In genomic region chr19:1901940-1902404, GRCh38 we compare ENCODE assay signal across 1 cellular context.
TF ChIP-seq lines count a peak whose summit lies in the region.

No MANE protein-coding gene starts in this region.

TF ChIP-seq in HepG2, 621 proteins besides CTCF, POLR2A, EP300 and RAD21 (continued from another document and continues in another):
- TF ChIP-seq, protein P1, sequence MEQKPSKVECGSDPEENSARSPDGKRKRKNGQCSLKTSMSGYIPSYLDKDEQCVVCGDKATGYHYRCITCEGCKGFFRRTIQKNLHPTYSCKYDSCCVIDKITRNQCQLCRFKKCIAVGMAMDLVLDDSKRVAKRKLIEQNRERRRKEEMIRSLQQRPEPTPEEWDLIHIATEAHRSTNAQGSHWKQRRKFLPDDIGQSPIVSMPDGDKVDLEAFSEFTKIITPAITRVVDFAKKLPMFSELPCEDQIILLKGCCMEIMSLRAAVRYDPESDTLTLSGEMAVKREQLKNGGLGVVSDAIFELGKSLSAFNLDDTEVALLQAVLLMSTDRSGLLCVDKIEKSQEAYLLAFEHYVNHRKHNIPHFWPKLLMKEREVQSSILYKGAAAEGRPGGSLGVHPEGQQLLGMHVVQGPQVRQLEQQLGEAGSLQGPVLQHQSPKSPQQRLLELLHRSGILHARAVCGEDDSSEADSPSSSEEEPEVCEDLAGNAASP (CRISPR knock-in tag; IDR thresholded peaks at IDR 0.05; ENCODE audit: borderline replicate concordance) = no peak
- TF ChIP-seq MED8 (CRISPR knock-in tag; IDR thresholded peaks at IDR 0.05; ENCODE audit: insufficient replicate concordance) (no peak), ZNF3 (CRISPR knock-in tag; IDR thresholded peaks at IDR 0.05) (no peak), PCBP2 (optimal IDR thresholded peaks at IDR 0.05; ENCODE audit: low read depth, low read length, poor library complexity, severe bottlenecking) (no peak), GATAD1 (CRISPR knock-in tag; IDR thresholded peaks at IDR 0.05) (peak; percentile 14; the same call in 1 of the 2 replicates), ZBTB20 (CRISPR knock-in tag; IDR thresholded peaks at IDR 0.05; ENCODE audit: borderline replicate concordance, low read depth) (no peak), ZFP36L2 (CRISPR knock-in tag; IDR thresholded peaks at IDR 0.05) (no peak), SMYD3 (CRISPR knock-in tag; IDR thresholded peaks at IDR 0.05) (no peak), JUN (CRISPR knock-in tag; IDR thresholded peaks at IDR 0.05) (no peak), TOPORS (CRISPR knock-in tag; IDR thresholded peaks at IDR 0.05) (no peak), ZNF619 (CRISPR knock-in tag; IDR thresholded peaks at IDR 0.05) (no peak), RFXAP (CRISPR knock-in tag; IDR thresholded peaks at IDR 0.05; ENCODE audit: borderline replicate concordance) (0 out of 2 replicates have a peak, but pooled peaks have one; percentile 37), TGIF2 (CRISPR knock-in tag; IDR thresholded peaks at IDR 0.05) (0 out of 2 replicates have a peak, but pooled peaks have one; percentile 43), ZNF205 (CRISPR knock-in tag; IDR thresholded peaks at IDR 0.05) (no peak), HMGA1 (CRISPR knock-in tag; conservative IDR thresholded peaks at IDR 0.05) (no peak), EZH2 (conservative IDR thresholded peaks at IDR 0.05; ENCODE audit: low read depth, low read length) (no peak), MXD4 (CRISPR knock-in tag; IDR thresholded peaks at IDR 0.05) (no peak), NR3C1 (CRISPR knock-in tag; IDR thresholded peaks at IDR 0.05) (no peak), ZNF788 (CRISPR knock-in tag; IDR thresholded peaks at IDR 0.05; ENCODE audit: borderline replicate concordance) (peak; percentile 52; the same call in 1 of the 2 replicates), PHF8 (CRISPR knock-in tag; IDR thresholded peaks at IDR 0.05) (peak; percentile 14; the same call in 1 of the 2 replicates), ZNF280B (CRISPR knock-in tag; IDR thresholded peaks at IDR 0.05; ENCODE audit: borderline replicate concordance) (no peak), SRSF4 (IDR thresholded peaks at IDR 0.05; ENCODE audit: low read depth, low read length, poor library complexity, severe bottlenecking) (no peak), ZNF256 (CRISPR knock-in tag; conservative IDR thresholded peaks at IDR 0.05) (no peak), ZNF441 (CRISPR knock-in tag; IDR thresholded peaks at IDR 0.05; ENCODE audit: borderline replicate concordance) (no peak), ELF3 (CRISPR knock-in tag; IDR thresholded peaks at IDR 0.05) (no peak), ZNF326 (CRISPR knock-in tag; IDR thresholded peaks at IDR 0.05; ENCODE audit: borderline replicate concordance) (no peak), SSRP1 (CRISPR knock-in tag; IDR thresholded peaks at IDR 0.05) (no peak), KDM3A (CRISPR knock-in tag; IDR thresholded peaks at IDR 0.05; ENCODE audit: low read depth) (no peak), ZNF737 (CRISPR knock-in tag; IDR thresholded peaks at IDR 0.05; ENCODE audit: borderline replicate concordance) (no peak), ZNF562 (CRISPR knock-in tag; IDR thresholded peaks at IDR 0.05; ENCODE audit: borderline replicate concordance) (no peak), ZMYM4 (CRISPR knock-in tag; IDR thresholded peaks at IDR 0.05) (0 out of 2 replicates have a peak, but pooled peaks have one; percentile 13), HNF4A (CRISPR knock-in tag; IDR thresholded peaks at IDR 0.05) (peak; percentile 31; the same call in 1 of the 2 replicates), NR2C2 (CRISPR knock-in tag; IDR thresholded peaks at IDR 0.05; ENCODE audit: borderline replicate concordance) (no peak), ZNF335 (CRISPR knock-in tag; IDR thresholded peaks at IDR 0.05) (no peak), CBFB (CRISPR knock-in tag; IDR thresholded peaks at IDR 0.05) (no peak), ESRRA (CRISPR knock-in tag; IDR thresholded peaks at IDR 0.05; ENCODE audit: low read depth) (no peak), ARNT (IDR thresholded peaks at IDR 0.05) (no peak), ZNF468 (CRISPR knock-in tag; IDR thresholded peaks at IDR 0.05) (no peak), SETDB1 (CRISPR knock-in tag; IDR thresholded peaks at IDR 0.05; ENCODE audit: borderline replicate concordance) (no peak), ZNF264 (CRISPR knock-in tag; IDR thresholded peaks at IDR 0.05) (0 out of 2 replicates have a peak, but pooled peaks have one; percentile 32), ZNF781 (CRISPR knock-in tag; IDR thresholded peaks at IDR 0.05; ENCODE audit: borderline replicate concordance, not compliant biosample characterization) (no peak), ZNF331 (CRISPR knock-in tag; IDR thresholded peaks at IDR 0.05) (no peak), PTBP1 (IDR thresholded peaks at IDR 0.05; ENCODE audit: low read depth, low read length, poor library complexity, severe bottlenecking) (no peak), ZNF230 (CRISPR knock-in tag; IDR thresholded peaks at IDR 0.05) (no peak), ZIK1 (CRISPR knock-in tag; IDR thresholded peaks at IDR 0.05; ENCODE audit: borderline replicate concordance, low read depth) (no peak), ZNF576 (CRISPR knock-in tag; IDR thresholded peaks at IDR 0.05) (no peak), ZNF549 (CRISPR knock-in tag; IDR thresholded peaks at IDR 0.05) (no peak), RFX3 (CRISPR knock-in tag; IDR thresholded peaks at IDR 0.05) (no peak), XRCC5 (optimal IDR thresholded peaks at IDR 0.05; ENCODE audit: low read length) (no peak), ZNF891 (CRISPR knock-in tag; IDR thresholded peaks at IDR 0.05) (no peak), ZNF720 (CRISPR knock-in tag; IDR thresholded peaks at IDR 0.05) (no peak), GATA4 (IDR thresholded peaks at IDR 0.05; ENCODE audit: borderline replicate concordance, low read depth) (no peak), ZNF644 (CRISPR knock-in tag; IDR thresholded peaks at IDR 0.05; ENCODE audit: low read depth) (no peak), TSC22D2 (CRISPR knock-in tag; IDR thresholded peaks at IDR 0.05; ENCODE audit: borderline replicate concordance) (no peak)
- TF ChIP-seq, protein P2, sequence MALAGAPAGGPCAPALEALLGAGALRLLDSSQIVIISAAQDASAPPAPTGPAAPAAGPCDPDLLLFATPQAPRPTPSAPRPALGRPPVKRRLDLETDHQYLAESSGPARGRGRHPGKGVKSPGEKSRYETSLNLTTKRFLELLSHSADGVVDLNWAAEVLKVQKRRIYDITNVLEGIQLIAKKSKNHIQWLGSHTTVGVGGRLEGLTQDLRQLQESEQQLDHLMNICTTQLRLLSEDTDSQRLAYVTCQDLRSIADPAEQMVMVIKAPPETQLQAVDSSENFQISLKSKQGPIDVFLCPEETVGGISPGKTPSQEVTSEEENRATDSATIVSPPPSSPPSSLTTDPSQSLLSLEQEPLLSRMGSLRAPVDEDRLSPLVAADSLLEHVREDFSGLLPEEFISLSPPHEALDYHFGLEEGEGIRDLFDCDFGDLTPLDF (CRISPR knock-in tag; IDR thresholded peaks at IDR 0.05) = no peak
- TF ChIP-seq, protein P3, sequence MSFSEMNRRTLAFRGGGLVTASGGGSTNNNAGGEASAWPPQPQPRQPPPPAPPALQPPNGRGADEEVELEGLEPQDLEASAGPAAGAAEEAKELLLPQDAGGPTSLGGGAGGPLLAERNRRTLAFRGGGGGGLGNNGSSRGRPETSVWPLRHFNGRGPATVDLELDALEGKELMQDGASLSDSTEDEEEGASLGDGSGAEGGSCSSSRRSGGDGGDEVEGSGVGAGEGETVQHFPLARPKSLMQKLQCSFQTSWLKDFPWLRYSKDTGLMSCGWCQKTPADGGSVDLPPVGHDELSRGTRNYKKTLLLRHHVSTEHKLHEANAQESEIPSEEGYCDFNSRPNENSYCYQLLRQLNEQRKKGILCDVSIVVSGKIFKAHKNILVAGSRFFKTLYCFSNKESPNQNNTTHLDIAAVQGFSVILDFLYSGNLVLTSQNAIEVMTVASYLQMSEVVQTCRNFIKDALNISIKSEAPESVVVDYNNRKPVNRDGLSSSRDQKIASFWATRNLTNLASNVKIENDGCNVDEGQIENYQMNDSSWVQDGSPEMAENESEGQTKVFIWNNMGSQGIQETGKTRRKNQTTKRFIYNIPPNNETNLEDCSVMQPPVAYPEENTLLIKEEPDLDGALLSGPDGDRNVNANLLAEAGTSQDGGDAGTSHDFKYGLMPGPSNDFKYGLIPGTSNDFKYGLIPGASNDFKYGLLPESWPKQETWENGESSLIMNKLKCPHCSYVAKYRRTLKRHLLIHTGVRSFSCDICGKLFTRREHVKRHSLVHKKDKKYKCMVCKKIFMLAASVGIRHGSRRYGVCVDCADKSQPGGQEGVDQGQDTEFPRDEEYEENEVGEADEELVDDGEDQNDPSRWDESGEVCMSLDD (CRISPR knock-in tag; IDR thresholded peaks at IDR 0.05; ENCODE audit: borderline replicate concordance) = no peak
- TF ChIP-seq, protein P4, sequence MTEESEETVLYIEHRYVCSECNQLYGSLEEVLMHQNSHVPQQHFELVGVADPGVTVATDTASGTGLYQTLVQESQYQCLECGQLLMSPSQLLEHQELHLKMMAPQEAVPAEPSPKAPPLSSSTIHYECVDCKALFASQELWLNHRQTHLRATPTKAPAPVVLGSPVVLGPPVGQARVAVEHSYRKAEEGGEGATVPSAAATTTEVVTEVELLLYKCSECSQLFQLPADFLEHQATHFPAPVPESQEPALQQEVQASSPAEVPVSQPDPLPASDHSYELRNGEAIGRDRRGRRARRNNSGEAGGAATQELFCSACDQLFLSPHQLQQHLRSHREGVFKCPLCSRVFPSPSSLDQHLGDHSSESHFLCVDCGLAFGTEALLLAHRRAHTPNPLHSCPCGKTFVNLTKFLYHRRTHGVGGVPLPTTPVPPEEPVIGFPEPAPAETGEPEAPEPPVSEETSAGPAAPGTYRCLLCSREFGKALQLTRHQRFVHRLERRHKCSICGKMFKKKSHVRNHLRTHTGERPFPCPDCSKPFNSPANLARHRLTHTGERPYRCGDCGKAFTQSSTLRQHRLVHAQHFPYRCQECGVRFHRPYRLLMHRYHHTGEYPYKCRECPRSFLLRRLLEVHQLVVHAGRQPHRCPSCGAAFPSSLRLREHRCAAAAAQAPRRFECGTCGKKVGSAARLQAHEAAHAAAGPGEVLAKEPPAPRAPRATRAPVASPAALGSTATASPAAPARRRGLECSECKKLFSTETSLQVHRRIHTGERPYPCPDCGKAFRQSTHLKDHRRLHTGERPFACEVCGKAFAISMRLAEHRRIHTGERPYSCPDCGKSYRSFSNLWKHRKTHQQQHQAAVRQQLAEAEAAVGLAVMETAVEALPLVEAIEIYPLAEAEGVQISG (CRISPR knock-in tag; IDR thresholded peaks at IDR 0.05) = peak; percentile 45; the same call in 1 of the 2 replicates
- TF ChIP-seq, protein P5, sequence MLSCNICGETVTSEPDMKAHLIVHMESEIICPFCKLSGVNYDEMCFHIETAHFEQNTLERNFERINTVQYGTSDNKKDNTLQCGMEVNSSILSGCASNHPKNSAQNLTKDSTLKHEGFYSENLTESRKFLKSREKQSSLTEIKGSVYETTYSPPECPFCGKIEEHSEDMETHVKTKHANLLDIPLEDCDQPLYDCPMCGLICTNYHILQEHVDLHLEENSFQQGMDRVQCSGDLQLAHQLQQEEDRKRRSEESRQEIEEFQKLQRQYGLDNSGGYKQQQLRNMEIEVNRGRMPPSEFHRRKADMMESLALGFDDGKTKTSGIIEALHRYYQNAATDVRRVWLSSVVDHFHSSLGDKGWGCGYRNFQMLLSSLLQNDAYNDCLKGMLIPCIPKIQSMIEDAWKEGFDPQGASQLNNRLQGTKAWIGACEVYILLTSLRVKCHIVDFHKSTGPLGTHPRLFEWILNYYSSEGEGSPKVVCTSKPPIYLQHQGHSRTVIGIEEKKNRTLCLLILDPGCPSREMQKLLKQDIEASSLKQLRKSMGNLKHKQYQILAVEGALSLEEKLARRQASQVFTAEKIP (CRISPR knock-in tag; IDR thresholded peaks at IDR 0.05; ENCODE audit: borderline replicate concordance) = no peak
- TF ChIP-seq, protein P6, sequence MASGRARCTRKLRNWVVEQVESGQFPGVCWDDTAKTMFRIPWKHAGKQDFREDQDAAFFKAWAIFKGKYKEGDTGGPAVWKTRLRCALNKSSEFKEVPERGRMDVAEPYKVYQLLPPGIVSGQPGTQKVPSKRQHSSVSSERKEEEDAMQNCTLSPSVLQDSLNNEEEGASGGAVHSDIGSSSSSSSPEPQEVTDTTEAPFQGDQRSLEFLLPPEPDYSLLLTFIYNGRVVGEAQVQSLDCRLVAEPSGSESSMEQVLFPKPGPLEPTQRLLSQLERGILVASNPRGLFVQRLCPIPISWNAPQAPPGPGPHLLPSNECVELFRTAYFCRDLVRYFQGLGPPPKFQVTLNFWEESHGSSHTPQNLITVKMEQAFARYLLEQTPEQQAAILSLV (CRISPR knock-in tag; IDR thresholded peaks at IDR 0.05; ENCODE audit: borderline replicate concordance) = no peak
- TF ChIP-seq, protein P7, sequence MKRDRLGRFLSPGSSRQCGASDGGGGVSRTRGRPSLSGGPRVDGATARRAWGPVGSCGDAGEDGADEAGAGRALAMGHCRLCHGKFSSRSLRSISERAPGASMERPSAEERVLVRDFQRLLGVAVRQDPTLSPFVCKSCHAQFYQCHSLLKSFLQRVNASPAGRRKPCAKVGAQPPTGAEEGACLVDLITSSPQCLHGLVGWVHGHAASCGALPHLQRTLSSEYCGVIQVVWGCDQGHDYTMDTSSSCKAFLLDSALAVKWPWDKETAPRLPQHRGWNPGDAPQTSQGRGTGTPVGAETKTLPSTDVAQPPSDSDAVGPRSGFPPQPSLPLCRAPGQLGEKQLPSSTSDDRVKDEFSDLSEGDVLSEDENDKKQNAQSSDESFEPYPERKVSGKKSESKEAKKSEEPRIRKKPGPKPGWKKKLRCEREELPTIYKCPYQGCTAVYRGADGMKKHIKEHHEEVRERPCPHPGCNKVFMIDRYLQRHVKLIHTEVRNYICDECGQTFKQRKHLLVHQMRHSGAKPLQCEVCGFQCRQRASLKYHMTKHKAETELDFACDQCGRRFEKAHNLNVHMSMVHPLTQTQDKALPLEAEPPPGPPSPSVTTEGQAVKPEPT (CRISPR knock-in tag; IDR thresholded peaks at IDR 0.05; ENCODE audit: low read depth) = no peak
- TF ChIP-seq, protein P8, sequence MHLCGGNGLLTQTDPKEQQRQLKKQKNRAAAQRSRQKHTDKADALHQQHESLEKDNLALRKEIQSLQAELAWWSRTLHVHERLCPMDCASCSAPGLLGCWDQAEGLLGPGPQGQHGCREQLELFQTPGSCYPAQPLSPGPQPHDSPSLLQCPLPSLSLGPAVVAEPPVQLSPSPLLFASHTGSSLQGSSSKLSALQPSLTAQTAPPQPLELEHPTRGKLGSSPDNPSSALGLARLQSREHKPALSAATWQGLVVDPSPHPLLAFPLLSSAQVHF (CRISPR knock-in tag; IDR thresholded peaks at IDR 0.05) = no peak
